1 cellular context compared by ENCODE assay signal in the genomic region with DNA sequence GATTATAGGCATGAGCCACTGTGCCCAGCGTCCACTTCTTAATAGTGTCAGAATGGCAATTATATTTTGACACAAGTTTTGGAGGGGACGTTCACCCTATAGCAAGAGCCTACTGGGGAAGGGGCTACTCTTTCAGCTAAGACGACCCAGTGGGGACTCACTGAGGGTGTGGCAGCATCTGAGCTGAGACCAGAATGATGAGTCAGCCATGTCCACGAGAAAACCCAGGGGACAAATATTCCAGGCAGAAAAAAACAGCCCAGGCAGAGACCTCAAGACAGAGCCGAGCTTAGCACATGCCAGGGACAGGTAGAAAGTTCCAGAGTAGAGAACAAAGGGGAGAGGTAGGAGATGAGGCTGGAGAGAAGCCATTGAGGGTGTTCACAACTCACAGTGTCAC.
A peak's percentile ranks its signal among the peaks of the same experiment; 100 is the strongest.
TF ChIP-seq lines count a peak whose summit lies in the region.

No MANE protein-coding gene starts in this region.

TF ChIP-seq in HepG2, 621 proteins besides CTCF, POLR2A, EP300 and RAD21:
- peak; percentile 56 to 57 for TF ChIP-seq MAFK (conservative IDR thresholded peaks at IDR 0.05 in 1 of 2, IDR thresholded peaks at IDR 0.05 in 1 of 2; ENCODE audit: low read length in 2 of 2)
- TF ChIP-seq MAFF (IDR thresholded peaks at IDR 0.05; ENCODE audit: low read depth, low read length) = peak; percentile 34; the same call in 1 of the 2 replicates
- TF ChIP-seq ZBTB40 (IDR thresholded peaks at IDR 0.05) = no peak
- TF ChIP-seq ZBTB40 (CRISPR knock-in tag; IDR thresholded peaks at IDR 0.05) = 0 out of 2 replicates have a peak, but pooled peaks have one; percentile 21
- no peak for TF ChIP-seq ATM (IDR thresholded peaks at IDR 0.05; ENCODE audit: borderline replicate concordance)
